In genomic region chr1:31422505-31423319, GRCh38 we compare ENCODE assay signal across 8 cellular contexts. TPM values are rescaled to one million over a fixed set of nuclear protein-coding genes. Genes with fewer than 3 reads are reported as not detected.
DNase-seq lines count a peak whose midpoint lies in the region; ATAC-seq and FAIRE-seq lines count a peak whose summit lies in the region.

No MANE protein-coding gene starts in this region.

- H3K4me3 Mint-ChIP-seq in activated T-helper 1 cell treated with anti-CD3 and anti-CD28 coated beads, Interleukin-12 subunit alpha, Interleukin-12 subunit beta, Interleukin-2, Interleukin-4 antibody, amounts not matched to agents 30 ng/mL and 10 ng/mL and 1 ng/mL, durations not matched to agents 14 hours and 24 hours and 36 hours: no peak overlapping the region

- DNase-seq in EH (ENCODE audit: low read depth) (peak; percentile 86), HTR-8/SVneo (ENCODE audit: insufficient read length, low spot score) (peak; percentile 82), RKO (ENCODE audit: low spot score) (peak; percentile 76), fibroblast of the conjunctiva (ENCODE audit: low read depth) (peak; percentile 60), non-pigmented ciliary epithelial cell (ENCODE audit: low read depth) (peak; percentile 40), superior temporal gyrus (ENCODE audit: extremely low spot score) (peak; percentile 88)
- DNase-seq in activated T-helper 1 cell treated with anti-CD3 and anti-CD28 coated beads, Interleukin-12 subunit alpha, Interleukin-12 subunit beta, Interleukin-2, Interleukin-4 antibody, amounts not matched to agents 30 ng/mL and 10 ng/mL and 1 ng/mL, durations not matched to agents 14 hours and 24 hours and 36 hours (ENCODE audit: low spot score): peak; percentile 26

- intact Hi-C loops in activated T-helper 1 cell treated with anti-CD3 and anti-CD28 coated beads, Interleukin-12 subunit alpha, Interleukin-12 subunit beta, Interleukin-2, Interleukin-4 antibody, amounts not matched to agents 30 ng/mL and 10 ng/mL and 1 ng/mL, durations not matched to agents 14 hours and 24 hours and 36 hours (cut with micrococcal nuclease): loop anchor here (1.0 to 2.0 kb wide), 5 partner anchors 28 to 260 kb away; partner anchors contain the start of genes SNRNP40 and ZCCHC17

- FAIRE-seq in HTR-8/SVneo (lab: Jason Lieb, UNC): peak; percentile 91

- no peaks in the 10 kb centered on the region for H3K9me3 Mint-ChIP-seq in activated T-helper 1 cell treated with anti-CD3 and anti-CD28 coated beads, Interleukin-12 subunit alpha, Interleukin-12 subunit beta, Interleukin-2, Interleukin-4 antibody, amounts not matched to agents 30 ng/mL and 10 ng/mL and 1 ng/mL, durations not matched to agents 14 hours and 24 hours and 36 hours

- H3K27ac Mint-ChIP-seq in activated T-helper 1 cell treated with anti-CD3 and anti-CD28 coated beads, Interleukin-12 subunit alpha, Interleukin-12 subunit beta, Interleukin-2, Interleukin-4 antibody, amounts not matched to agents 30 ng/mL and 10 ng/mL and 1 ng/mL, durations not matched to agents 14 hours and 24 hours and 36 hours: peak overlapping the region; percentile 34

- H3K36me3 Mint-ChIP-seq in activated T-helper 1 cell treated with anti-CD3 and anti-CD28 coated beads, Interleukin-12 subunit alpha, Interleukin-12 subunit beta, Interleukin-2, Interleukin-4 antibody, amounts not matched to agents 30 ng/mL and 10 ng/mL and 1 ng/mL, durations not matched to agents 14 hours and 24 hours and 36 hours (ENCODE audit: low read depth): no peaks in the 10 kb centered on the region

- H3K27me3 Mint-ChIP-seq in activated T-helper 1 cell treated with anti-CD3 and anti-CD28 coated beads, Interleukin-12 subunit alpha, Interleukin-12 subunit beta, Interleukin-2, Interleukin-4 antibody, amounts not matched to agents 30 ng/mL and 10 ng/mL and 1 ng/mL, durations not matched to agents 14 hours and 24 hours and 36 hours (ENCODE audit: insufficient read depth): peaks cover 20% of the 10 kb centered on the region

- H3K4me1 Mint-ChIP-seq in activated T-helper 1 cell treated with anti-CD3 and anti-CD28 coated beads, Interleukin-12 subunit alpha, Interleukin-12 subunit beta, Interleukin-2, Interleukin-4 antibody, amounts not matched to agents 30 ng/mL and 10 ng/mL and 1 ng/mL, durations not matched to agents 14 hours and 24 hours and 36 hours (ENCODE audit: low read depth): peaks cover 7% of the 10 kb centered on the region

- ATAC-seq in HG02970 (IDR thresholded peaks at IDR 0.05; ENCODE audit: low FRiP score, unreplicated experiment): no peak

RNA-seq across cellular contexts. Expression of gene SERINC2, which starts 9.7 kb away (rescaled TPM):
- total RNA-seq in activated T-helper 1 cell treated with anti-CD3 and anti-CD28 coated beads, Interleukin-12 subunit alpha, Interleukin-12 subunit beta, Interleukin-2, Interleukin-4 antibody, amounts not matched to agents 30 ng/mL and 10 ng/mL and 1 ng/mL, durations not matched to agents 14 hours and 24 hours and 36 hours: not detected in 2 replicates

RNA-seq across cellular contexts. Expression of gene FABP3, which starts 49.8 kb away (rescaled TPM):
- total RNA-seq in activated T-helper 1 cell treated with anti-CD3 and anti-CD28 coated beads, Interleukin-12 subunit alpha, Interleukin-12 subunit beta, Interleukin-2, Interleukin-4 antibody, amounts not matched to agents 30 ng/mL and 10 ng/mL and 1 ng/mL, durations not matched to agents 14 hours and 24 hours and 36 hours: not detected in 2 replicates

Comparison
In these comparisons a context has a peak if more than half of its experiments do, and no peak if none do; other contexts are left out.
1. DNase-seq: peak in every context shown above with its lines; median percentile 88 in superior temporal gyrus; 86 in EH; 82 in HTR-8/SVneo; 76 in RKO; 60 in fibroblast of the conjunctiva; 40 in non-pigmented ciliary epithelial cell; 26 in activated T-helper 1 cell treated with anti-CD3 and anti-CD28 coated beads, Interleukin-12 subunit alpha, Interleukin-12 subunit beta, Interleukin-2, Interleukin-4 antibody, amounts not matched to agents 30 ng/mL and 10 ng/mL and 1 ng/mL, durations not matched to agents 14 hours and 24 hours and 36 hours.